In genomic region chr16:1272453-1273198, GRCh38 we compare ENCODE assay signal across 31 cellular contexts. TPM values are rescaled to one million over a fixed set of nuclear protein-coding genes. Genes with fewer than 3 reads are reported as not detected.
DNase-seq lines count a peak whose midpoint lies in the region; ATAC-seq and TF ChIP-seq lines count a peak whose summit lies in the region.
"Had no signal": no experiment of that assay in that cellular context is flagged by ENCODE, and none has a peak within 500 bp of the region (broad histone marks: within the 10 kb centered on the region; RNA-seq: fewer than 3 reads in every experiment).

No MANE protein-coding gene starts in this region.

- H3K4me2 ChIP-seq in SU-DHL-6 (ENCODE audit: low read depth, low read length, poor library complexity, severe bottlenecking) = peak overlapping the region; percentile 61
- no peak overlapping the region for H3K4me2 ChIP-seq in neural progenitor cell

- peak overlapping the region; percentile 37 for H2AFZ ChIP-seq in SU-DHL-6 (ENCODE audit: low read depth, low read length, severe bottlenecking)
- no peak overlapping the region for H2AFZ ChIP-seq in neural progenitor cell (replicated peaks)

- peak; percentile 74 for DNase-seq in NCI-H146 (lab: John Stamatoyannopoulos, UW)
- no peak for DNase-seq in NCI-H146 treated with DMSO at 0.1 percent for 48 hours (lab: John Stamatoyannopoulos, UW; ENCODE audit: unreplicated experiment)
- DNase-seq in neural progenitor cell (ENCODE audit: low spot score) = no peak
- DNase-seq in CD14-positive monocyte (ENCODE audit: low spot score) = no peak
- DNase-seq in T-helper 2 cell = no peak
- DNase-seq: activated CD4-positive, alpha-beta T cell treated with anti-CD3 and anti-CD28 coated beads, Interleukin-2, amount 50 U/mL, for 4 hours; activated naive CD8-positive, alpha-beta T cell treated with anti-CD3 and anti-CD28 coated beads, Interleukin-2, amount 10 ng/mL, durations not matched to agents 7 days and 5 days; CD8-positive, alpha-beta memory T cell; GDM1; HCEC 1CT; mesenchymal stem cell; MV-4-11; NCI-H524 treated with DMSO at 0.1 percent for 48 hours; stimulated activated CD4-positive, alpha-beta T cell treated with anti-CD3 and anti-CD28 coated beads, Interleukin-2, amount 100 ng/mL, for 24 hours; stimulated activated naive CD8-positive, alpha-beta T cell treated with anti-CD3 and anti-CD28 coated beads, Interleukin-15, amount 100 ng/mL, for 72 hours; T-cell had no signal

- CTCF ChIA-PET in HEK293 (lab: Yijun Ruan, JAX) = no interaction called here

- peaks cover 2% of the 10 kb centered on the region for H3K4me1 Mint-ChIP-seq in neural progenitor cell
- no peaks in the 10 kb centered on the region for H3K4me1 Mint-ChIP-seq in CD14-positive monocyte
- H3K4me1 Mint-ChIP-seq: activated naive CD8-positive, alpha-beta T cell treated with anti-CD3 and anti-CD28 coated beads, Interleukin-2, amount 10 ng/mL, durations not matched to agents 7 days and 5 days had no signal

- intact Hi-C loops in CD14-positive monocyte (cut with micrococcal nuclease) = no loop called here

- no peaks in the 10 kb centered on the region for H3K27me3 ChIP-seq in SU-DHL-6 (ENCODE audit: low read length)
- no peaks in the 10 kb centered on the region for H3K27me3 ChIP-seq in neural progenitor cell
- H3K27me3 ChIP-seq: ascending aorta, colonic mucosa, vagina had no signal

- H3K36me3 Mint-ChIP-seq in neural progenitor cell (no peaks in the 10 kb centered on the region), CD14-positive monocyte (no peaks in the 10 kb centered on the region)
- H3K36me3 Mint-ChIP-seq: activated naive CD8-positive, alpha-beta T cell treated with anti-CD3 and anti-CD28 coated beads, Interleukin-2, amount 10 ng/mL, durations not matched to agents 7 days and 5 days; CD8-positive, alpha-beta memory T cell; T-cell had no signal

- no peaks in the 10 kb centered on the region for H3K36me3 ChIP-seq in HEK293 (ENCODE audit: control insufficient read depth in 2 of 2, insufficient read depth in 1 of 2, low read length in 2 of 2)
- no peaks in the 10 kb centered on the region for H3K36me3 ChIP-seq in SU-DHL-6 (ENCODE audit: low read length)
- no peaks in the 10 kb centered on the region for H3K36me3 ChIP-seq in neural progenitor cell
- H3K36me3 ChIP-seq: ascending aorta, cardiac muscle cell, colonic mucosa, left ventricle myocardium inferior, neutrophil, vagina had no signal

- H4K20me1 ChIP-seq in SU-DHL-6 (ENCODE audit: low read depth, low read length) (no peaks in the 10 kb centered on the region), neural progenitor cell (ENCODE audit: low read depth) (no peaks in the 10 kb centered on the region)

- no peaks in the 10 kb centered on the region for H3K9me2 ChIP-seq in SU-DHL-6 (replicated peaks; ENCODE audit: insufficient read depth, low read length)

- H3K9ac ChIP-seq in SU-DHL-6 (ENCODE audit: low read length) = peak overlapping the region; percentile 37; the same call in 1 of the 2 replicates
- no peak overlapping the region for H3K9ac ChIP-seq in neural progenitor cell

- peaks cover 12% of the 10 kb centered on the region for H3K4me1 ChIP-seq in HEK293 (ENCODE audit: control insufficient read depth, insufficient read depth, low read length)
- peaks cover under 1% of the 10 kb centered on the region for H3K4me1 ChIP-seq in neural progenitor cell
- H3K4me1 ChIP-seq: ascending aorta had no signal

- H3F3A ChIP-seq in SU-DHL-6 (ENCODE audit: insufficient read depth) = peaks cover 5% of the 10 kb centered on the region; the same call in 1 of the 2 replicates
- H3F3A ChIP-seq in neural progenitor cell (ENCODE audit: low read depth) = no peaks in the 10 kb centered on the region

- ATAC-seq in GM18520 (IDR thresholded peaks at IDR 0.05; ENCODE audit: unreplicated experiment) = no peak
- ATAC-seq: Panc1; stimulated activated naive CD8-positive, alpha-beta T cell treated with anti-CD3 and anti-CD28 coated beads, Interleukin-15, amount 100 ng/mL, for 72 hours; T-cell had no signal

- peak overlapping the region; percentile 52 for H3K27ac Mint-ChIP-seq in neural progenitor cell
- no peak overlapping the region for H3K27ac Mint-ChIP-seq in CD14-positive monocyte
- H3K27ac Mint-ChIP-seq: activated naive CD8-positive, alpha-beta T cell treated with anti-CD3 and anti-CD28 coated beads, Interleukin-2, amount 10 ng/mL, durations not matched to agents 7 days and 5 days; CD8-positive, alpha-beta memory T cell; T-cell had no signal

- H3K9me3 Mint-ChIP-seq in neural progenitor cell = peaks cover 4% of the 10 kb centered on the region
- H3K9me3 Mint-ChIP-seq in CD14-positive monocyte = peaks cover 0 to 10% (median 3%) of the 10 kb centered on the region in 7 donors
- H3K9me3 Mint-ChIP-seq: activated naive CD8-positive, alpha-beta T cell treated with anti-CD3 and anti-CD28 coated beads, Interleukin-2, amount 10 ng/mL, durations not matched to agents 7 days and 5 days; CD8-positive, alpha-beta memory T cell; stimulated activated naive CD8-positive, alpha-beta T cell treated with anti-CD3 and anti-CD28 coated beads, Interleukin-15, amount 100 ng/mL, for 72 hours; T-cell had no signal

- POLR2A ChIA-PET in HEK293 (lab: Yijun Ruan, JAX) = no interaction called here

- H3K9me3 ChIP-seq in HEK293 (ENCODE audit: control insufficient read depth, insufficient read depth, low read depth, low read length) (no peaks in the 10 kb centered on the region), SU-DHL-6 (ENCODE audit: insufficient read depth, low read length) (no peaks in the 10 kb centered on the region), neural progenitor cell (ENCODE audit: low read depth) (no peaks in the 10 kb centered on the region)
- H3K9me3 ChIP-seq: ascending aorta, colonic mucosa, left ventricle myocardium inferior, neutrophil, vagina had no signal

- H3K27me3 Mint-ChIP-seq in neural progenitor cell (ENCODE audit: insufficient read depth, low read depth) (peaks cover 18% of the 10 kb centered on the region), CD14-positive monocyte (ENCODE audit: low read depth in 3 of 3) (peaks cover 8 to 22% (median 13%) of the 10 kb centered on the region in 3 donors)

- no peak overlapping the region for H3K4me3 ChIP-seq in HEK293 (ENCODE audit: low read depth, low read length)
- H3K4me3 ChIP-seq in SU-DHL-6 (ENCODE audit: insufficient read depth, low read length, poor library complexity, severe bottlenecking) = no peak overlapping the region
- H3K4me3 ChIP-seq in neural progenitor cell = no peak overlapping the region
- H3K4me3 ChIP-seq: ascending aorta, cardiac muscle cell, colonic mucosa, left ventricle myocardium inferior, vagina had no signal

- H3K79me2 ChIP-seq in SU-DHL-6 (ENCODE audit: insufficient read depth, low read length) (no peaks in the 10 kb centered on the region), neural progenitor cell (ENCODE audit: low read depth) (no peaks in the 10 kb centered on the region)

- H3K27ac ChIP-seq in HEK293 (ENCODE audit: extremely low read depth, low read depth, low read length) = peak overlapping the region; percentile 58; the same call in 1 of the 2 replicates
- H3K27ac ChIP-seq in SU-DHL-6 (ENCODE audit: low read depth, low read length) = peak overlapping the region; percentile 77
- H3K27ac ChIP-seq in neural progenitor cell = no peak overlapping the region
- H3K27ac ChIP-seq: ascending aorta, cardiac muscle cell, colonic mucosa, epithelial cell of prostate, left ventricle myocardium inferior, neutrophil, vagina had no signal

- TF ChIP-seq CTCF in HEK293 (tag by site-specific recombination; IDR thresholded peaks at IDR 0.05) (peak; percentile 8; the same call in 1 of the 2 replicates), SU-DHL-6 (IDR thresholded peaks at IDR 0.05; ENCODE audit: insufficient read depth, low read length, poor library complexity, severe bottlenecking) (no peak), neural progenitor cell (IDR thresholded peaks at IDR 0.05) (no peak), CD14-positive monocyte (IDR thresholded peaks at IDR 0.05) (no peak)

- H3K4me3 Mint-ChIP-seq in neural progenitor cell = peak overlapping the region; percentile 33
- H3K4me3 Mint-ChIP-seq in CD14-positive monocyte = no peak overlapping the region
- H3K4me3 Mint-ChIP-seq: activated naive CD8-positive, alpha-beta T cell treated with anti-CD3 and anti-CD28 coated beads, Interleukin-2, amount 10 ng/mL, durations not matched to agents 7 days and 5 days; CD8-positive, alpha-beta memory T cell; stimulated activated naive CD8-positive, alpha-beta T cell treated with anti-CD3 and anti-CD28 coated beads, Interleukin-15, amount 100 ng/mL, for 72 hours; T-cell had no signal

TF ChIP-seq in HEK293, 187 proteins besides CTCF, POLR2A, EP300 and RAD21 (continues in another document):
- no peak for TF ChIP-seq ZNF23 (tag by site-specific recombination; IDR thresholded peaks at IDR 0.05; ENCODE audit: borderline replicate concordance)

RNA-seq across cellular contexts. Expression of gene TPSD1, which starts 16.8 kb away (rescaled TPM):
- total RNA-seq in neural progenitor cell (ENCODE audit: low replicate concordance) = not detected in 2 replicates
- polyA plus RNA-seq in CD14-positive monocyte = not detected
- total RNA-seq: A172; activated naive CD8-positive, alpha-beta T cell treated with anti-CD3 and anti-CD28 coated beads, Interleukin-2, amount 10 ng/mL, durations not matched to agents 7 days and 5 days; cardiac muscle cell; CD8-positive, alpha-beta memory T cell; glomerular endothelial cell; left ventricle myocardium inferior; LHCN-M2 had no signal
- polyA plus RNA-seq: cardiac muscle cell; CD8-positive, alpha-beta memory T cell had no signal

RNA-seq across cellular contexts. Expression of gene TPSAB1, which starts 32.1 kb away (rescaled TPM):
- not detected in 2 replicates for total RNA-seq in neural progenitor cell (ENCODE audit: low replicate concordance)
- polyA plus RNA-seq in CD14-positive monocyte = not detected
- total RNA-seq: activated naive CD8-positive, alpha-beta T cell treated with anti-CD3 and anti-CD28 coated beads, Interleukin-2, amount 10 ng/mL, durations not matched to agents 7 days and 5 days; cardiac muscle cell; CD8-positive, alpha-beta memory T cell; glomerular endothelial cell; LHCN-M2 had no signal
- polyA plus RNA-seq: cardiac muscle cell; CD8-positive, alpha-beta memory T cell had no signal

RNA-seq across cellular contexts. Expression of gene UBE2I, which starts 36.8 kb away (rescaled TPM):
- total RNA-seq in neural progenitor cell (ENCODE audit: low replicate concordance) = 184 and 239 TPM in 2 replicates
- 10 to 100 TPM; 76.8 to 88.8 TPM for polyA plus RNA-seq in CD14-positive monocyte

RNA-seq across cellular contexts. Expression of gene TPSB2, which starts 42.6 kb away (rescaled TPM):
- total RNA-seq in neural progenitor cell (ENCODE audit: low replicate concordance) = not detected in 2 replicates
- polyA plus RNA-seq in CD14-positive monocyte = not detected
- total RNA-seq: A172; activated naive CD8-positive, alpha-beta T cell treated with anti-CD3 and anti-CD28 coated beads, Interleukin-2, amount 10 ng/mL, durations not matched to agents 7 days and 5 days; ascending aorta; cardiac muscle cell; CD8-positive, alpha-beta memory T cell; glomerular endothelial cell; LHCN-M2 had no signal
- polyA plus RNA-seq: cardiac muscle cell; CD8-positive, alpha-beta memory T cell had no signal

RNA-seq across cellular contexts. Expression of gene TPSG1, which starts 47.6 kb away (rescaled TPM):
- not detected in 2 replicates for total RNA-seq in neural progenitor cell (ENCODE audit: low replicate concordance)
- polyA plus RNA-seq in CD14-positive monocyte = not detected
- total RNA-seq: activated naive CD8-positive, alpha-beta T cell treated with anti-CD3 and anti-CD28 coated beads, Interleukin-2, amount 10 ng/mL, durations not matched to agents 7 days and 5 days; ascending aorta; cardiac muscle cell; CD8-positive, alpha-beta memory T cell; glomerular endothelial cell; left ventricle myocardium inferior; LHCN-M2; T-cell; vagina had no signal
- polyA plus RNA-seq: CD8-positive, alpha-beta memory T cell; right cardiac atrium had no signal
